ENCODE assay signal across 28 cellular contexts in the genomic region with DNA sequence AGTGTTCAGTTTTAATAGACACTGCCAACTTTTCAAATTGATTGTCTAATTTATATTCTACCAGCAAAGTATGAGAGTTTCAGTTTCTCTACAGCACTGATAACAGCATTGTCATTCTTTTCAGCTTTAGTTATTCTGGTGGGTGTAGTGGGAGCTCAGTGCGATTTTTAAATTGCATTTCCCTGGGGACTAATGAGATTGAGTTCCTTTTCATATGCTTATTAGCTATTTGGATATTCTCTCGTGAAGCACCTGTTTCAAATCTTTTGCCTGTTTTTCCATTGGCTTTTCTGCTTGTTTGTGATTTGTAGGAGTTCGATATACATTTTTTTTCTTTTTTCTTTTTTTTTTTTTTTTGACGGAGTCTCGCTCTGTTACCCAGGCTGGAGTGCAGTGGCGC. TPM values are rescaled to one million over a fixed set of nuclear protein-coding genes. Genes with fewer than 3 reads are reported as not detected.
A peak's percentile ranks its signal among the peaks of the same experiment; 100 is the strongest.
DNase-seq lines count a peak whose midpoint lies in the region; ATAC-seq, FAIRE-seq and TF ChIP-seq lines count a peak whose summit lies in the region.
"Had no signal": no experiment of that assay in that cellular context is flagged by ENCODE, and none has a peak within 500 bp of the region (broad histone marks: within the 10 kb centered on the region; RNA-seq: fewer than 3 reads in every experiment).

No MANE protein-coding gene starts in this region.

- TF ChIP-seq POLR2A in GM12878 (IDR thresholded peaks at IDR 0.05; ENCODE audit: low read depth, low read length): no peak

- intact Hi-C loops in GM12878 (cut with micrococcal nuclease; ENCODE audit: unreplicated experiment): loop anchor here (2.0 kb wide), 1 partner anchor 58 kb away; no protein-coding TSS in a partner anchor

- H3K27ac ChIP-seq in Karpas-422 (ENCODE audit: low read length): no peak overlapping the region
- H3K27ac ChIP-seq in SK-N-MC: peak overlapping the region; percentile 59
- no peak overlapping the region for H3K27ac ChIP-seq in GM12878 (ENCODE audit: control insufficient read depth, insufficient read depth)
- H3K27ac ChIP-seq: 22Rv1, A549, BLaER1 had no signal

- peaks cover 2% of the 10 kb centered on the region for H3K27me3 Mint-ChIP-seq in activated naive CD4-positive, alpha-beta T cell treated with anti-CD3 and anti-CD28 coated beads, Interleukin-2, amount 50 U/mL, for 24 hours

- H3K36me3 ChIP-seq in Karpas-422 (ENCODE audit: insufficient read depth, low read length): no peaks in the 10 kb centered on the region
- H3K36me3 ChIP-seq in SK-N-MC (ENCODE audit: insufficient read depth, low read length): no peaks in the 10 kb centered on the region
- H3K36me3 ChIP-seq in GM12878 (ENCODE audit: control insufficient read depth in 2 of 2, insufficient read depth in 2 of 2, low read length in 1 of 2): no peaks in the 10 kb centered on the region
- H3K36me3 ChIP-seq: BE2C, BLaER1 had no signal

- POLR2A ChIA-PET in GM12878 (lab: Charles Lee): interaction anchor here (0.6 kb wide), 1 partner anchor 257 kb away, joined by 4 read pairs; no protein-coding TSS in a partner anchor

- H3K79me2 ChIP-seq in Karpas-422 (ENCODE audit: low read length) (no peaks in the 10 kb centered on the region), GM12878 (ENCODE audit: control insufficient read depth, insufficient read depth, low read length) (no peaks in the 10 kb centered on the region)

- no peak for TF ChIP-seq EP300 in GM12878 (IDR thresholded peaks at IDR 0.05; ENCODE audit: borderline replicate concordance in 1 of 2, control insufficient read depth in 1 of 2, low read depth in 2 of 2, low read length in 2 of 2)

- no peak overlapping the region for H3K9ac ChIP-seq in Karpas-422 (ENCODE audit: low read length)
- no peak overlapping the region for H3K9ac ChIP-seq in SK-N-MC (ENCODE audit: insufficient read length)
- H3K9ac ChIP-seq in GM12878 (ENCODE audit: control insufficient read depth, insufficient read depth, low read length): no peak overlapping the region
- H3K9ac ChIP-seq: BLaER1 had no signal

- no peak for TF ChIP-seq RAD21 in GM12878 (IDR thresholded peaks at IDR 0.05; ENCODE audit: insufficient read depth, low read depth, low read length)

- SMC1A ChIA-PET in GM12878 (lab: Charles Lee; ENCODE audit: uncharacterized antibody, unreplicated experiment): interaction anchor here (0.8 to 0.9 kb wide), 2 partner anchors 9 to 14 kb away, joined by 3 read pairs; no protein-coding TSS in a partner anchor

- H3K4me3 ChIP-seq in Karpas-422 (ENCODE audit: low read length) (no peak overlapping the region), SK-N-MC (peak overlapping the region; percentile 50; the same call in 1 of the 2 replicates), GM12878 (no peak overlapping the region)
- H3K4me3 ChIP-seq: A549, BLaER1 had no signal

- RAD21 ChIA-PET in GM12878 (lab: Charles Lee; ENCODE audit: unreplicated experiment): interaction anchor here (1.0 to 1.1 kb wide), 2 partner anchors 34 to 36 kb away, joined by 3 read pairs; no protein-coding TSS in a partner anchor

- H3K4me2 ChIP-seq in Karpas-422 (ENCODE audit: low read depth, low read length, poor library complexity, severe bottlenecking) (peak overlapping the region; percentile 32), GM12878 (ENCODE audit: control insufficient read depth, insufficient read depth) (no peak overlapping the region)
- H3K4me2 ChIP-seq: A549, BLaER1 had no signal

- H3K9me3 ChIP-seq in Karpas-422 (ENCODE audit: low read length): no peaks in the 10 kb centered on the region
- H3K9me3 ChIP-seq in SK-N-MC (ENCODE audit: low read depth, low read length): no peaks in the 10 kb centered on the region
- H3K9me3 ChIP-seq in GM12878 (replicated peaks; ENCODE audit: control insufficient read depth, insufficient read depth, low read length): no peaks in the 10 kb centered on the region; the same call in 2 of the 3 replicates
- H3K9me3 ChIP-seq: A549, BE2C, BLaER1 had no signal

- in situ Hi-C loops in GM12878 (cut with MboI): no loop called here

- H3K4me1 ChIP-seq in Karpas-422 (ENCODE audit: low read length) (peaks cover 7% of the 10 kb centered on the region), GM12878 (ENCODE audit: control insufficient read depth, insufficient read depth, low read length) (no peaks in the 10 kb centered on the region)
- H3K4me1 ChIP-seq: BE2C, BLaER1 had no signal

- peak; percentile 41 for FAIRE-seq in GM12878 (lab: Jason Lieb, UNC)
- FAIRE-seq: GM12891, GM19239 had no signal

- no TSS peak for BruUV-seq in GM12878 (replicated peaks; lab: Mats Ljungman, UMichigan)

- no peaks in the 10 kb centered on the region for H3K9me3 Mint-ChIP-seq in activated naive CD4-positive, alpha-beta T cell treated with anti-CD3 and anti-CD28 coated beads, Interleukin-2, amount 50 U/mL, for 24 hours
- H3K9me3 Mint-ChIP-seq: CD8-positive, alpha-beta memory T cell had no signal

- ATAC-seq in GM12878 (no peak), HG03571 (IDR thresholded peaks at IDR 0.05; ENCODE audit: unreplicated experiment) (no peak), HG03521 (IDR thresholded peaks at IDR 0.05; ENCODE audit: unreplicated experiment) (no peak)
- ATAC-seq: A549 had no signal

- no peaks in the 10 kb centered on the region for H3K9me2 ChIP-seq in Karpas-422 (replicated peaks; ENCODE audit: insufficient read depth, low read length)

- no peaks in the 10 kb centered on the region for H4K20me1 ChIP-seq in Karpas-422 (ENCODE audit: insufficient read depth, low read depth, low read length)
- H4K20me1 ChIP-seq in GM12878 (ENCODE audit: control insufficient read depth, insufficient read depth): no peaks in the 10 kb centered on the region
- H4K20me1 ChIP-seq: BLaER1 had no signal

- WGBS in GM12878 (ENCODE audit: insufficient coverage, insufficient replicate concordance, low lambda C conversion rate, missing lambda C conversion rate): 41% methylated on average over 5 of the region's 6 CpGs

- DNase-seq in activated naive CD4-positive, alpha-beta T cell treated with Interleukin-2 at 50 U/mL for 16 hours: no peak
- DNase-seq in Karpas-422 (no peak), SK-N-MC (ENCODE audit: low read depth, low spot score) (peak; percentile 74), GM12878 (ENCODE audit: low read depth, low spot score) (no peak)
- no peak for DNase-seq in activated CD8-positive, alpha-beta memory T cell treated with anti-CD3 and anti-CD28 coated beads for 24 hours
- DNase-seq: ACHN; BE2C; C1 segment of cervical spinal cord; CD4-positive, alpha-beta memory T cell; CD4-positive, CD25-positive, alpha-beta regulatory T cell; CD8-positive, alpha-beta memory T cell; COR-L47; DMS 273 treated with DMSO at 0.1 percent for 48 hours; DMS153; DMS53; DMS79; DND-41; EL; GDM1 had no signal

- no peak for TF ChIP-seq CTCF in GM12878 (IDR thresholded peaks at IDR 0.05 in 2 of 3, conservative IDR thresholded peaks at IDR 0.05 in 1 of 3; ENCODE audit: control insufficient read depth in 2 of 3, extremely low read depth in 1 of 3, insufficient read depth in 1 of 3, low read depth in 3 of 3, low read length in 3 of 3)

- H3K27ac Mint-ChIP-seq in activated naive CD4-positive, alpha-beta T cell treated with anti-CD3 and anti-CD28 coated beads, Interleukin-2, amount 50 U/mL, for 24 hours: peak overlapping the region; percentile 24
- H3K27ac Mint-ChIP-seq: CD14-positive monocyte; CD4-positive, alpha-beta memory T cell; CD4-positive, CD25-positive, alpha-beta regulatory T cell; CD8-positive, alpha-beta memory T cell had no signal

- H3K4me1 Mint-ChIP-seq in activated naive CD4-positive, alpha-beta T cell treated with anti-CD3 and anti-CD28 coated beads, Interleukin-2, amount 50 U/mL, for 24 hours: no peaks in the 10 kb centered on the region
- H3K4me1 Mint-ChIP-seq: CD14-positive monocyte; CD4-positive, alpha-beta memory T cell; CD8-positive, alpha-beta memory T cell had no signal

- no peak overlapping the region for H3K4me3 Mint-ChIP-seq in activated naive CD4-positive, alpha-beta T cell treated with anti-CD3 and anti-CD28 coated beads, Interleukin-2, amount 50 U/mL, for 24 hours
- H3K4me3 Mint-ChIP-seq: CD14-positive monocyte; CD4-positive, alpha-beta memory T cell; CD4-positive, CD25-positive, alpha-beta regulatory T cell; CD8-positive, alpha-beta memory T cell had no signal

- no peaks in the 10 kb centered on the region for H3K27me3 ChIP-seq in Karpas-422 (ENCODE audit: low read length)
- no peaks in the 10 kb centered on the region for H3K27me3 ChIP-seq in GM12878 (replicated peaks in 1 of 2; ENCODE audit: control insufficient read depth in 2 of 2, insufficient read depth in 2 of 2, low read length in 1 of 2)
- H3K27me3 ChIP-seq: BLaER1 had no signal

- H3K36me3 Mint-ChIP-seq in activated naive CD4-positive, alpha-beta T cell treated with anti-CD3 and anti-CD28 coated beads, Interleukin-2, amount 50 U/mL, for 24 hours: no peaks in the 10 kb centered on the region
- H3K36me3 Mint-ChIP-seq: CD14-positive monocyte; CD4-positive, alpha-beta memory T cell; CD4-positive, CD25-positive, alpha-beta regulatory T cell had no signal

- CTCF ChIA-PET in GM12878 (lab: Yijun Ruan, JAX): interaction anchor here (1.0 kb wide), 1 partner anchor 100 kb away, joined by 3 read pairs; no protein-coding TSS in a partner anchor

- H2AFZ ChIP-seq in Karpas-422 (ENCODE audit: low read length) (no peak overlapping the region), GM12878 (ENCODE audit: control insufficient read depth, low read depth, low read length) (no peak overlapping the region)

TF ChIP-seq in GM12878, 131 proteins besides CTCF, POLR2A, EP300 and RAD21 (continues in another document):
- TF ChIP-seq MEF2B (IDR thresholded peaks at IDR 0.05; ENCODE audit: partially characterized antibody, poor library complexity, severe bottlenecking) (peak; percentile 62), EGR1 (IDR thresholded peaks at IDR 0.05; ENCODE audit: borderline replicate concordance in 1 of 2, low read depth in 2 of 2, low read length in 2 of 2) (no peak)

RNA-seq across cellular contexts. Expression of gene IDH2, which starts 18.8 kb away (rescaled TPM):
- total RNA-seq in Karpas-422 (2014; rRNA removed; shearing (Covaris generic); ENCODE audit: low replicate concordance): 93.4 and 156 TPM in 2 replicates
- 49.5 and 49.8 TPM in 2 replicates for total RNA-seq in GM12878 (2013; cell fraction: nucleolus; rRNA removed)
- 272 and 292 TPM in 2 replicates for total RNA-seq in GM12878 (2014; rRNA removed)
- 164 and 165 TPM in 2 replicates for total RNA-seq in GM12878 (2014; rRNA removed; fragmentation: Illumina TruSeq; extraction: Trizol)
- total RNA-seq in GM12878 (2021): 271 and 294 TPM in 2 replicates
- polyA plus RNA-seq in GM12878 (2011; ENCODE audit: low read depth): 58.3 TPM
- 130 and 247 TPM in 2 replicates for polyA plus RNA-seq in GM12878 (2011; rRNA removed)
- polyA plus RNA-seq in GM12878 (2011; cell fraction: cytosol; rRNA removed): 206 and 263 TPM in 2 replicates
- polyA plus RNA-seq in GM12878 (2011; cell fraction: nucleus; rRNA removed): 176 and 184 TPM in 2 replicates
- 143 and 156 TPM in 2 replicates for polyA plus RNA-seq in GM12878 (2012)
- 143 and 238 TPM in 2 replicates for polyA plus RNA-seq in GM12878 (2014; fragmentation: Illumina TruSeq; extraction: Trizol)
- polyA plus RNA-seq in GM12878 (2014; fragmentation: Nextera tagmentation; extraction: Ambion mirVana): 10 to 100 TPM in 1 of 2 experiments, 1 to 10 TPM in 1; 2.3 to 15.4 TPM
- polyA plus RNA-seq in GM12878 (2014; rRNA removed): 225 and 254 TPM in 2 replicates
- polyA plus RNA-seq in GM12878 (2016; fragmentation: Nextera tagmentation; extraction: Ambion mirVana): 100 to 1,000 TPM; 318 to 358 TPM
- polyA minus RNA-seq in GM12878 (2011; rRNA and poly(A)+ RNA removed): 164 and 240 TPM in 2 replicates
- 90.0 and 92.1 TPM in 2 replicates for polyA minus RNA-seq in GM12878 (2011; cell fraction: cytosol; rRNA and poly(A)+ RNA removed)
- polyA minus RNA-seq in GM12878 (2011; cell fraction: nucleus; rRNA and poly(A)+ RNA removed): 22.4 and 26.4 TPM in 2 replicates
